ENCODE assay signal across 24 cellular contexts in the genomic region with DNA sequence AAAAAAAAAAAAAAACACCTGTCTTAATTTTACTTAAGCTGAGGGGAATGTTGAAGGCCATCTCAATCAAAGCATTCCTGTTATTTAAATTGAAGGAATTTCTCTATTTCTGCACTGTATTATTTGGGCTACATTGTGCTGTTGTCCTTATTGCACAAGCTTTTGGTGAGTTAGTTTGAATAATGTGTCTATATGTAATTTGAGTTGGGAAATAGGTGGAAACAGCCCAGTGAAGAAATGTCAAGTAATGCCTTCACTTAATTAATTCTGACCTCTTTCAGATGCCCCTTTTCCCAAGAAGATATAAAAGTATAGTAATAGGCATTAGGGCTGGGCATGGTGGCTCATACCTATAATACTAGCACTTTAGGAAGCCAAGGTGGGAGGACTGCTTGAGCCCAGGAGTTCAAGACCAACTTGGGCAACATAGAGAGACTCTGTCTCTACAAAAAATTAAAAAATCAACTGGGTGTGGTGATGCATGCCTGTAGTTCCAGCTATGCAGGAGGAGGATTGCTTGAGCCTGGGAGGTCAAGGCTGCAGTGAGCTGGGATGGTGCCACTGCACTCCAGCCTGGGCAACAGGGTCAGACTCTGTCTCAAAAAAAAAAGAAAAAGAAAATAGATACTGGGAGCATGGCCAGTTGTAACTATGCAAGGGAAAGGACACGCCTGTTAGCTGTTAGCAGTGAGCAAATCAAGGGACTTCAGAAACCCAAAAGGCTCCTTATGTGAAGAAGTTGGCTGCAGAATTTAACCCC. TPM values are rescaled to one million over a fixed set of nuclear protein-coding genes. Genes with fewer than 3 reads are reported as not detected.
"Had no signal": no experiment of that assay in that cellular context is flagged by ENCODE, and none has a peak within 500 bp of the region (broad histone marks: within the 10 kb centered on the region; RNA-seq: fewer than 3 reads in every experiment).

No MANE protein-coding gene starts in this region.

- H3K4me3 ChIP-seq: coronary artery, left ventricle myocardium inferior, spleen, thyroid gland, upper lobe of right lung had no signal

- H3K36me3 ChIP-seq: left ventricle myocardium inferior, spleen, thyroid gland, upper lobe of right lung had no signal

- ATAC-seq: activated CD4-positive, CD25-positive, alpha-beta regulatory T cell treated with anti-CD3 and anti-CD28 coated beads, Interleukin-2, amount 50 U/mL, for 24 hours; activated T-cell treated with anti-CD3 and anti-CD28 coated beads, Interleukin-2, amount 50 U/mL, for 72 hours; T-cell; upper lobe of right lung had no signal

- FAIRE-seq: frontal cortex had no signal

- H3K27me3 ChIP-seq: spleen, thyroid gland, upper lobe of right lung had no signal

- H3K27ac ChIP-seq: coronary artery, epithelial cell of prostate, left ventricle myocardium inferior, spleen, thyroid gland, upper lobe of right lung, VCaP had no signal

- DNase-seq: activated CD4-positive, alpha-beta memory T cell treated with anti-CD3 and anti-CD28 coated beads, Interleukin-2, amount 10 ng/mL, durations not matched to agents 7 days and 5 days; activated CD4-positive, alpha-beta T cell treated with anti-CD3 and anti-CD28 coated beads, Interleukin-2, amount 10 ng/mL, durations not matched to agents 24 days and 14 days; activated effector memory CD4-positive, alpha-beta T cell treated with anti-CD3 and anti-CD28 coated beads, Interleukin-2, amount 50 U/mL, for 16 hours; activated naive CD4-positive, alpha-beta T cell treated with anti-CD3 and anti-CD28 coated beads, Interleukin-2, amount 10 ng/mL, durations not matched to agents 7 days and 5 days; activated T-cell treated with anti-CD3 and anti-CD28 coated beads, Interleukin-2, amount 50 U/mL, for 72 hours; anterior cingulate cortex; hippocampal formation; kidney glomerular epithelial cell; left ventricle myocardium inferior; naive B cell; nucleus accumbens; posterior cingulate gyrus; spleen; stimulated activated CD4-positive, alpha-beta T cell treated with anti-CD3 and anti-CD28 coated beads, Interleukin-4, amount 100 ng/mL, for 1 hour; stimulated activated naive CD4-positive, alpha-beta T cell treated with Interleukin-2 at 50 U/mL for 16 hours; T-cell; thyroid gland; upper lobe of right lung had no signal

- H3K9me3 ChIP-seq: left ventricle myocardium inferior, thyroid gland, upper lobe of right lung had no signal

- H3K4me1 ChIP-seq: thyroid gland had no signal

RNA-seq across cellular contexts. Expression of a gene that starts 34.9 kb away (rescaled TPM):
- total RNA-seq: activated CD4-positive, alpha-beta memory T cell treated with anti-CD3 and anti-CD28 coated beads, Interleukin-2, amount 10 ng/mL, durations not matched to agents 7 days and 5 days; activated CD4-positive, alpha-beta T cell treated with anti-CD3 and anti-CD28 coated beads, Interleukin-2, amount 10 ng/mL, durations not matched to agents 24 days and 14 days; activated T-cell treated with anti-CD3 and anti-CD28 coated beads, Interleukin-2, amount 50 U/mL, for 72 hours; frontal cortex; left ventricle myocardium inferior; spleen; T-cell; thyroid gland; upper lobe of right lung had no signal
- polyA plus RNA-seq: neural cell, spleen had no signal

RNA-seq across cellular contexts. Expression of a gene that starts 45.3 kb away (rescaled TPM):
- total RNA-seq: activated CD4-positive, alpha-beta memory T cell treated with anti-CD3 and anti-CD28 coated beads, Interleukin-2, amount 10 ng/mL, durations not matched to agents 7 days and 5 days; activated CD4-positive, alpha-beta T cell treated with anti-CD3 and anti-CD28 coated beads, Interleukin-2, amount 10 ng/mL, durations not matched to agents 24 days and 14 days; activated T-cell treated with anti-CD3 and anti-CD28 coated beads, Interleukin-2, amount 50 U/mL, for 72 hours; frontal cortex; left ventricle myocardium inferior; spleen; T-cell; thyroid gland; upper lobe of right lung had no signal
- polyA plus RNA-seq: neural cell, spleen had no signal
